1 cellular context compared by ENCODE assay signal in the genomic region with DNA sequence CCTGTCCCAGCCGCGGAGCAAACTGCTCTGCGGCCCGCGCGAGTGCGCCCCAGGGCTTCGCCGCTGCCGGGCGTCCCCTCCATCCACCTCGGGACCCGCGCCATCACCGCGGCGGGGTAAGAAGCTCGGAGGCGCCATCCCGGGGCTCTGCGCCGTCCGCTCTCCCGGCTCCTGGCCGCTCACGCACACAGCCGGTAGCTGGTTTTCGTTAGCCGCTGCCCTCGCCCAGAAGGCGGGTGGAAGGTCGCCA.
TF ChIP-seq lines count a peak whose summit lies in the region.

No MANE protein-coding gene starts in this region.

TF ChIP-seq in HepG2, 621 proteins besides CTCF, POLR2A, EP300 and RAD21 (continued from another document):
- TF ChIP-seq, protein P1, sequence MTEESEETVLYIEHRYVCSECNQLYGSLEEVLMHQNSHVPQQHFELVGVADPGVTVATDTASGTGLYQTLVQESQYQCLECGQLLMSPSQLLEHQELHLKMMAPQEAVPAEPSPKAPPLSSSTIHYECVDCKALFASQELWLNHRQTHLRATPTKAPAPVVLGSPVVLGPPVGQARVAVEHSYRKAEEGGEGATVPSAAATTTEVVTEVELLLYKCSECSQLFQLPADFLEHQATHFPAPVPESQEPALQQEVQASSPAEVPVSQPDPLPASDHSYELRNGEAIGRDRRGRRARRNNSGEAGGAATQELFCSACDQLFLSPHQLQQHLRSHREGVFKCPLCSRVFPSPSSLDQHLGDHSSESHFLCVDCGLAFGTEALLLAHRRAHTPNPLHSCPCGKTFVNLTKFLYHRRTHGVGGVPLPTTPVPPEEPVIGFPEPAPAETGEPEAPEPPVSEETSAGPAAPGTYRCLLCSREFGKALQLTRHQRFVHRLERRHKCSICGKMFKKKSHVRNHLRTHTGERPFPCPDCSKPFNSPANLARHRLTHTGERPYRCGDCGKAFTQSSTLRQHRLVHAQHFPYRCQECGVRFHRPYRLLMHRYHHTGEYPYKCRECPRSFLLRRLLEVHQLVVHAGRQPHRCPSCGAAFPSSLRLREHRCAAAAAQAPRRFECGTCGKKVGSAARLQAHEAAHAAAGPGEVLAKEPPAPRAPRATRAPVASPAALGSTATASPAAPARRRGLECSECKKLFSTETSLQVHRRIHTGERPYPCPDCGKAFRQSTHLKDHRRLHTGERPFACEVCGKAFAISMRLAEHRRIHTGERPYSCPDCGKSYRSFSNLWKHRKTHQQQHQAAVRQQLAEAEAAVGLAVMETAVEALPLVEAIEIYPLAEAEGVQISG (CRISPR knock-in tag; IDR thresholded peaks at IDR 0.05): no peak
- TF ChIP-seq ZNF816 (CRISPR knock-in tag; IDR thresholded peaks at IDR 0.05; ENCODE audit: borderline replicate concordance): no peak
- 0 out of 2 replicates have a peak, but pooled peaks have one; percentile 23 for TF ChIP-seq SMAD9 (CRISPR knock-in tag; IDR thresholded peaks at IDR 0.05)
- TF ChIP-seq, protein P2, sequence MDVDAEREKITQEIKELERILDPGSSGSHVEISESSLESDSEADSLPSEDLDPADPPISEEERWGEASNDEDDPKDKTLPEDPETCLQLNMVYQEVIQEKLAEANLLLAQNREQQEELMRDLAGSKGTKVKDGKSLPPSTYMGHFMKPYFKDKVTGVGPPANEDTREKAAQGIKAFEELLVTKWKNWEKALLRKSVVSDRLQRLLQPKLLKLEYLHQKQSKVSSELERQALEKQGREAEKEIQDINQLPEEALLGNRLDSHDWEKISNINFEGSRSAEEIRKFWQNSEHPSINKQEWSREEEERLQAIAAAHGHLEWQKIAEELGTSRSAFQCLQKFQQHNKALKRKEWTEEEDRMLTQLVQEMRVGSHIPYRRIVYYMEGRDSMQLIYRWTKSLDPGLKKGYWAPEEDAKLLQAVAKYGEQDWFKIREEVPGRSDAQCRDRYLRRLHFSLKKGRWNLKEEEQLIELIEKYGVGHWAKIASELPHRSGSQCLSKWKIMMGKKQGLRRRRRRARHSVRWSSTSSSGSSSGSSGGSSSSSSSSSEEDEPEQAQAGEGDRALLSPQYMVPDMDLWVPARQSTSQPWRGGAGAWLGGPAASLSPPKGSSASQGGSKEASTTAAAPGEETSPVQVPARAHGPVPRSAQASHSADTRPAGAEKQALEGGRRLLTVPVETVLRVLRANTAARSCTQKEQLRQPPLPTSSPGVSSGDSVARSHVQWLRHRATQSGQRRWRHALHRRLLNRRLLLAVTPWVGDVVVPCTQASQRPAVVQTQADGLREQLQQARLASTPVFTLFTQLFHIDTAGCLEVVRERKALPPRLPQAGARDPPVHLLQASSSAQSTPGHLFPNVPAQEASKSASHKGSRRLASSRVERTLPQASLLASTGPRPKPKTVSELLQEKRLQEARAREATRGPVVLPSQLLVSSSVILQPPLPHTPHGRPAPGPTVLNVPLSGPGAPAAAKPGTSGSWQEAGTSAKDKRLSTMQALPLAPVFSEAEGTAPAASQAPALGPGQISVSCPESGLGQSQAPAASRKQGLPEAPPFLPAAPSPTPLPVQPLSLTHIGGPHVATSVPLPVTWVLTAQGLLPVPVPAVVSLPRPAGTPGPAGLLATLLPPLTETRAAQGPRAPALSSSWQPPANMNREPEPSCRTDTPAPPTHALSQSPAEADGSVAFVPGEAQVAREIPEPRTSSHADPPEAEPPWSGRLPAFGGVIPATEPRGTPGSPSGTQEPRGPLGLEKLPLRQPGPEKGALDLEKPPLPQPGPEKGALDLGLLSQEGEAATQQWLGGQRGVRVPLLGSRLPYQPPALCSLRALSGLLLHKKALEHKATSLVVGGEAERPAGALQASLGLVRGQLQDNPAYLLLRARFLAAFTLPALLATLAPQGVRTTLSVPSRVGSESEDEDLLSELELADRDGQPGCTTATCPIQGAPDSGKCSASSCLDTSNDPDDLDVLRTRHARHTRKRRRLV (CRISPR knock-in tag; IDR thresholded peaks at IDR 0.05): no peak
- TF ChIP-seq ZSCAN21 (CRISPR knock-in tag; IDR thresholded peaks at IDR 0.05; ENCODE audit: borderline replicate concordance): peak; percentile 18; the same call in 1 of the 2 replicates
- TF ChIP-seq ZNF749 (CRISPR knock-in tag; IDR thresholded peaks at IDR 0.05; ENCODE audit: borderline replicate concordance): peak; percentile 67; the same call in 1 of the 2 replicates
- TF ChIP-seq ZNF343 (CRISPR knock-in tag; IDR thresholded peaks at IDR 0.05): 0 out of 2 replicates have a peak, but pooled peaks have one; percentile 93
- no peak for TF ChIP-seq MATR3 (CRISPR knock-in tag; IDR thresholded peaks at IDR 0.05)
- TF ChIP-seq GFI1 (CRISPR knock-in tag; IDR thresholded peaks at IDR 0.05; ENCODE audit: borderline replicate concordance): no peak
- TF ChIP-seq, protein P3, sequence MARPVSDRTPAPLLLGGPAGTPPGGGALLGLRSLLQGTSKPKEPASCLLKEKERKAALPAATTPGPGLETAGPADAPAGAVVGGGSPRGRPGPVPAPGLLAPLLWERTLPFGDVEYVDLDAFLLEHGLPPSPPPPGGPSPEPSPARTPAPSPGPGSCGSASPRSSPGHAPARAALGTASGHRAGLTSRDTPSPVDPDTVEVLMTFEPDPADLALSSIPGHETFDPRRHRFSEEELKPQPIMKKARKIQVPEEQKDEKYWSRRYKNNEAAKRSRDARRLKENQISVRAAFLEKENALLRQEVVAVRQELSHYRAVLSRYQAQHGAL (CRISPR knock-in tag; IDR thresholded peaks at IDR 0.05; ENCODE audit: not compliant biosample characterization): no peak
- TF ChIP-seq, protein P4, sequence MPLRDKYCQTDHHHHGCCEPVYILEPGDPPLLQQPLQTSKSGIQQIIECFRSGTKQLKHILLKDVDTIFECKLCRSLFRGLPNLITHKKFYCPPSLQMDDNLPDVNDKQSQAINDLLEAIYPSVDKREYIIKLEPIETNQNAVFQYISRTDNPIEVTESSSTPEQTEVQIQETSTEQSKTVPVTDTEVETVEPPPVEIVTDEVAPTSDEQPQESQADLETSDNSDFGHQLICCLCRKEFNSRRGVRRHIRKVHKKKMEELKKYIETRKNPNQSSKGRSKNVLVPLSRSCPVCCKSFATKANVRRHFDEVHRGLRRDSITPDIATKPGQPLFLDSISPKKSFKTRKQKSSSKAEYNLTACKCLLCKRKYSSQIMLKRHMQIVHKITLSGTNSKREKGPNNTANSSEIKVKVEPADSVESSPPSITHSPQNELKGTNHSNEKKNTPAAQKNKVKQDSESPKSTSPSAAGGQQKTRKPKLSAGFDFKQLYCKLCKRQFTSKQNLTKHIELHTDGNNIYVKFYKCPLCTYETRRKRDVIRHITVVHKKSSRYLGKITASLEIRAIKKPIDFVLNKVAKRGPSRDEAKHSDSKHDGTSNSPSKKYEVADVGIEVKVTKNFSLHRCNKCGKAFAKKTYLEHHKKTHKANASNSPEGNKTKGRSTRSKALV (CRISPR knock-in tag; IDR thresholded peaks at IDR 0.05): peak; percentile 99
- TF ChIP-seq ZNF138 (CRISPR knock-in tag; IDR thresholded peaks at IDR 0.05; ENCODE audit: low read depth): peak; percentile 41; the same call in 1 of the 2 replicates
- TF ChIP-seq SIN3B (IDR thresholded peaks at IDR 0.05; ENCODE audit: low read length): no peak
- TF ChIP-seq HES4 (CRISPR knock-in tag; IDR thresholded peaks at IDR 0.05; ENCODE audit: borderline replicate concordance): 0 out of 2 replicates have a peak, but pooled peaks have one; percentile 38
- no peak for TF ChIP-seq NRL (CRISPR knock-in tag; IDR thresholded peaks at IDR 0.05; ENCODE audit: borderline replicate concordance)
- TF ChIP-seq ZNF747 (CRISPR knock-in tag; IDR thresholded peaks at IDR 0.05; ENCODE audit: borderline replicate concordance): peak; percentile 71; the same call in 1 of the 2 replicates
- no peak for TF ChIP-seq HDAC1 (CRISPR knock-in tag; IDR thresholded peaks at IDR 0.05)
- 0 out of 2 replicates have a peak, but pooled peaks have one; percentile 9 for TF ChIP-seq SAFB2 (CRISPR knock-in tag; IDR thresholded peaks at IDR 0.05; ENCODE audit: borderline replicate concordance, low read depth)
- TF ChIP-seq MED8 (CRISPR knock-in tag; IDR thresholded peaks at IDR 0.05; ENCODE audit: insufficient replicate concordance): peak; percentile 65
- TF ChIP-seq XRCC5 (optimal IDR thresholded peaks at IDR 0.05; ENCODE audit: low read length): peak; percentile 74
- TF ChIP-seq RNF2 (conservative IDR thresholded peaks at IDR 0.05; ENCODE audit: low read depth): peak; percentile 80
- TF ChIP-seq, protein P5, sequence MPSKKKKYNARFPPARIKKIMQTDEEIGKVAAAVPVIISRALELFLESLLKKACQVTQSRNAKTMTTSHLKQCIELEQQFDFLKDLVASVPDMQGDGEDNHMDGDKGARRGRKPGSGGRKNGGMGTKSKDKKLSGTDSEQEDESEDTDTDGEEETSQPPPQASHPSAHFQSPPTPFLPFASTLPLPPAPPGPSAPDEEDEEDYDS (CRISPR knock-in tag; IDR thresholded peaks at IDR 0.05): 0 out of 2 replicates have a peak, but pooled peaks have one; percentile 11
- TF ChIP-seq, protein P6, sequence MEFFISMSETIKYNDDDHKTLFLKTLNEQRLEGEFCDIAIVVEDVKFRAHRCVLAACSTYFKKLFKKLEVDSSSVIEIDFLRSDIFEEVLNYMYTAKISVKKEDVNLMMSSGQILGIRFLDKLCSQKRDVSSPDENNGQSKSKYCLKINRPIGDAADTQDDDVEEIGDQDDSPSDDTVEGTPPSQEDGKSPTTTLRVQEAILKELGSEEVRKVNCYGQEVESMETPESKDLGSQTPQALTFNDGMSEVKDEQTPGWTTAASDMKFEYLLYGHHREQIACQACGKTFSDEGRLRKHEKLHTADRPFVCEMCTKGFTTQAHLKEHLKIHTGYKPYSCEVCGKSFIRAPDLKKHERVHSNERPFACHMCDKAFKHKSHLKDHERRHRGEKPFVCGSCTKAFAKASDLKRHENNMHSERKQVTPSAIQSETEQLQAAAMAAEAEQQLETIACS (CRISPR knock-in tag; IDR thresholded peaks at IDR 0.05): peak; percentile 30; the same call in 1 of the 2 replicates
- 0 out of 2 replicates have a peak, but pooled peaks have one; percentile 14 for TF ChIP-seq ZNF232 (CRISPR knock-in tag; IDR thresholded peaks at IDR 0.05; ENCODE audit: borderline replicate concordance)
- TF ChIP-seq ZNF841 (CRISPR knock-in tag; IDR thresholded peaks at IDR 0.05; ENCODE audit: borderline replicate concordance): no peak
- TF ChIP-seq, protein P7, sequence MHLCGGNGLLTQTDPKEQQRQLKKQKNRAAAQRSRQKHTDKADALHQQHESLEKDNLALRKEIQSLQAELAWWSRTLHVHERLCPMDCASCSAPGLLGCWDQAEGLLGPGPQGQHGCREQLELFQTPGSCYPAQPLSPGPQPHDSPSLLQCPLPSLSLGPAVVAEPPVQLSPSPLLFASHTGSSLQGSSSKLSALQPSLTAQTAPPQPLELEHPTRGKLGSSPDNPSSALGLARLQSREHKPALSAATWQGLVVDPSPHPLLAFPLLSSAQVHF (CRISPR knock-in tag; IDR thresholded peaks at IDR 0.05): no peak
- peak; percentile 54; the same call in 1 of the 2 replicates for TF ChIP-seq CENPT (CRISPR knock-in tag; IDR thresholded peaks at IDR 0.05; ENCODE audit: low read depth)
- no peak for TF ChIP-seq JUNB (CRISPR knock-in tag; IDR thresholded peaks at IDR 0.05; ENCODE audit: borderline replicate concordance)
- no peak for TF ChIP-seq SOX6 (IDR thresholded peaks at IDR 0.05)
- TF ChIP-seq SOX6 (CRISPR knock-in tag; IDR thresholded peaks at IDR 0.05): peak; percentile 42
- 0 out of 2 replicates have a peak, but pooled peaks have one; percentile 90 for TF ChIP-seq ZNF333 (CRISPR knock-in tag; IDR thresholded peaks at IDR 0.05; ENCODE audit: borderline replicate concordance)
- no peak for TF ChIP-seq ZNF547 (CRISPR knock-in tag; IDR thresholded peaks at IDR 0.05)
